In genomic region chr3:101938262-101938847, GRCh38 we compare ENCODE assay signal across 9 cellular contexts.
DNase-seq lines count a peak whose midpoint lies in the region; ATAC-seq, FAIRE-seq and TF ChIP-seq lines count a peak whose summit lies in the region.
"Had no signal": no experiment of that assay in that cellular context is flagged by ENCODE, and none has a peak within 500 bp of the region (broad histone marks: within the 10 kb centered on the region; RNA-seq: fewer than 3 reads in every experiment).

No MANE protein-coding gene starts in this region.

- H3K4me2 ChIP-seq in PC-3 (ENCODE audit: low read length): no peak overlapping the region

- FAIRE-seq in GM12891 (lab: Jason Lieb, UNC): peak; percentile 93

- ATAC-seq in GM21529 (IDR thresholded peaks at IDR 0.05; ENCODE audit: unreplicated experiment) (peak; percentile 44), PC-3 (no peak)
- ATAC-seq: left lung had no signal

- H3K36me3 ChIP-seq in brain microvascular endothelial cell (replicated peaks) (no peaks in the 10 kb centered on the region), thyroid gland (no peaks in the 10 kb centered on the region), PC-3 (ENCODE audit: low read depth, low read length) (no peaks in the 10 kb centered on the region)
- H3K36me3 ChIP-seq: left lung had no signal

- H3K9ac ChIP-seq in PC-3 (ENCODE audit: low read length): no peak overlapping the region

- H3K9me2 ChIP-seq in PC-3 (replicated peaks; ENCODE audit: low read length): no peaks in the 10 kb centered on the region

- TF ChIP-seq POLR2A in GM12891 (IDR thresholded peaks at IDR 0.05; ENCODE audit: low read depth, low read length) (no peak), thyroid gland (IDR thresholded peaks at IDR 0.05) (no peak)

- TF ChIP-seq CTCF in brain microvascular endothelial cell (IDR thresholded peaks at IDR 0.05; ENCODE audit: low read depth, low read length, missing control alignments): no peak
- TF ChIP-seq CTCF in thyroid gland (IDR thresholded peaks at IDR 0.05): no peak
- TF ChIP-seq CTCF in PC-3 (conservative IDR thresholded peaks at IDR 0.05; ENCODE audit: low read depth, low read length): no peak

- no peaks in the 10 kb centered on the region for H3K9me3 ChIP-seq in thyroid gland
- no peaks in the 10 kb centered on the region for H3K9me3 ChIP-seq in PC-3 (ENCODE audit: low read length)
- H3K9me3 ChIP-seq: left lung had no signal

- H3F3A ChIP-seq in PC-3 (ENCODE audit: low read length, unreplicated experiment): no peaks in the 10 kb centered on the region

- BruUV-seq in PC-3 (replicated peaks; lab: Mats Ljungman, UMichigan): no TSS peak

- intact Hi-C loops in thyroid gland (cut with DNase I) (no loop called here), PC-3 (cut with micrococcal nuclease) (no loop called here)

- H3K27ac ChIP-seq in brain microvascular endothelial cell (peak overlapping the region; percentile 78), thyroid gland (no peak overlapping the region), PC-3 (ENCODE audit: low read length) (no peak overlapping the region)

- H3K27me3 ChIP-seq in brain microvascular endothelial cell (replicated peaks) (no peaks in the 10 kb centered on the region), thyroid gland (no peaks in the 10 kb centered on the region), PC-3 (ENCODE audit: low read length) (no peaks in the 10 kb centered on the region)
- H3K27me3 ChIP-seq: left lung had no signal

- POLR2A ChIA-PET in PC-3 (lab: Charles Lee; ENCODE audit: unreplicated experiment): no interaction called here

- H3K4me3 ChIP-seq in brain microvascular endothelial cell (ENCODE audit: low read depth, low read length) (no peak overlapping the region), thyroid gland (replicated peaks in 1 of 3) (no peak overlapping the region), PC-3 (ENCODE audit: low read length) (no peak overlapping the region)
- H3K4me3 ChIP-seq: left lung had no signal

- peaks cover 2 to 7% of the 10 kb centered on the region in 2 donors for H3K4me1 ChIP-seq in thyroid gland
- H3K4me1 ChIP-seq in PC-3 (ENCODE audit: insufficient read depth, low read length): peaks cover 54% of the 10 kb centered on the region

- CTCF ChIA-PET in PC-3 (lab: Charles Lee): no interaction called here

- no peaks in the 10 kb centered on the region for H3K79me2 ChIP-seq in PC-3 (ENCODE audit: low read length)

- in situ Hi-C loops in brain microvascular endothelial cell (cut with HindIII; ENCODE audit: low pct_ligation_motif_present, low sequenced_read_pairs): no loop called here

- DNase-seq in GM12891 (ENCODE audit: insufficient read length, low spot score): no peak
- peak; percentile 36 for DNase-seq in HuH-7.5 (ENCODE audit: low spot score)
- DNase-seq in brain microvascular endothelial cell: no peak
- DNase-seq in stimulated activated CD4-positive, alpha-beta T cell treated with anti-CD3 and anti-CD28 coated beads, Interleukin-12 subunit alpha, Interleukin-12 subunit beta, amount 100 ng/mL, for 4 hours: no peak
- no peak for DNase-seq in dedifferentiated amniotic fluid mesenchymal stem cell (ENCODE audit: extremely low spot score)
- DNase-seq in thyroid gland: no peak
- DNase-seq in PC-3: no peak
- DNase-seq: left lung had no signal

- H2AFZ ChIP-seq in PC-3 (ENCODE audit: low read length): no peak overlapping the region

- H4K20me1 ChIP-seq in PC-3 (ENCODE audit: low read length): no peaks in the 10 kb centered on the region

- 56 to 71% methylated on average over 2 of the region's 2 CpGs for WGBS in thyroid gland, 2 donors

TF ChIP-seq in GM12891, 5 proteins besides CTCF, POLR2A, EP300 and RAD21:
- 0 out of 2 replicates have a peak, but pooled peaks have one; percentile 21 for TF ChIP-seq POU2F2 (IDR thresholded peaks at IDR 0.05; ENCODE audit: low read depth, low read length)
- peak; percentile 90 for TF ChIP-seq SPI1 (IDR thresholded peaks at IDR 0.05; ENCODE audit: low read depth, low read length)
- no peak for TF ChIP-seq PAX5 (IDR thresholded peaks at IDR 0.05; ENCODE audit: insufficient read depth, low read length, severe bottlenecking)
